Comparison of ENCODE assay signal across 22 cellular contexts in the genomic region with DNA sequence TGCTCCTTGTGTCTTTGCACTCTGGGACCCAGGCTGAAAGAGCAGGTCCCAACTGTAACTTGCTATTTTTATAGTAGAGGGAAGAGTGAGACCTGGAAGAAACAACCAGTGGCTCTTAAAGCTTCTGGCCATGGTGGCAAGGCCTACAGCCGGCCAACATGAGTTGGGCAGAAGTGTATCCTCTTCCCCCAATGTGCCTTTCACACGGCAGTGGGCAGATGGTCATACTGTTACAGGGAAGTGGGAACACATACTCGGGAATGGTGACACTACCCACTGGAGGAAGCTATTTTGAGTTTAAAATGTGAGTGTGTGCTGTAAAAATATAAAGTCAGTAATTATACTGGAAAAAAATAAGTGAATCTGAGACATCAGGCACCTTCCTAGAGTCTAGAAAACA.
DNase-seq lines count a peak whose midpoint lies in the region; ATAC-seq and TF ChIP-seq lines count a peak whose summit lies in the region.
"Had no signal": no experiment of that assay in that cellular context is flagged by ENCODE, and none has a peak within 500 bp of the region (broad histone marks: within the 10 kb centered on the region; RNA-seq: fewer than 3 reads in every experiment).

No MANE protein-coding gene starts in this region.

- H3K27me3 ChIP-seq in H9 (ENCODE audit: insufficient read depth, low read length), result peaks cover 2% of the 10 kb centered on the region; the same call in 1 of the 2 replicates
- no peaks in the 10 kb centered on the region for H3K27me3 ChIP-seq in neutrophil
- H3K27me3 ChIP-seq: BLaER1 treated with 17β-estradiol and CSF1 and Interleukin-3, amounts not matched to agents 10 nM and 100 nM; MG63; SJSA1 had no signal

- intact Hi-C loops in MCF 10A (cut with micrococcal nuclease), result no loop called here

- H3K4me1 ChIP-seq in H9 (ENCODE audit: insufficient read depth, low read length) (no peaks in the 10 kb centered on the region), neutrophil (ENCODE audit: control insufficient read depth in 1 of 2, insufficient read depth in 1 of 2, low read depth in 1 of 2, low read length in 1 of 2) (peaks cover 0 to 8% of the 10 kb centered on the region in 2 experiments)

- H3K4me1 Mint-ChIP-seq in H9 (peaks cover 11 to 24% of the 10 kb centered on the region in 2 experiments), MCF 10A (ENCODE audit: insufficient read depth, unreplicated experiment) (no peaks in the 10 kb centered on the region)

- H2AFZ ChIP-seq in H9 (ENCODE audit: low read length), result no peak overlapping the region
- H2AFZ ChIP-seq: GM23338 had no signal

- H3K4me2 ChIP-seq in H9 (ENCODE audit: insufficient read depth, insufficient read length, low read length), result no peak overlapping the region
- H3K4me2 ChIP-seq: GM23338 had no signal

- H3K18ac ChIP-seq in H9 (ENCODE audit: insufficient read length, low read depth, low read length), result no peak overlapping the region

- H4K20me1 ChIP-seq in H9 (ENCODE audit: control insufficient read depth, insufficient read depth, insufficient read length), result no peaks in the 10 kb centered on the region
- H4K20me1 ChIP-seq: BLaER1 treated with 17β-estradiol and CSF1 and Interleukin-3, amounts not matched to agents 10 nM and 100 nM had no signal

- H2BK12ac ChIP-seq in H9 (ENCODE audit: insufficient read length, low read depth, low read length), result no peak overlapping the region

- H3K4ac ChIP-seq in H9 (ENCODE audit: low read depth, low read length), result no peak overlapping the region

- H3K36me3 ChIP-seq in neutrophil, result no peaks in the 10 kb centered on the region
- H3K36me3 ChIP-seq: BLaER1 treated with 17β-estradiol and CSF1 and Interleukin-3, amounts not matched to agents 10 nM and 100 nM; HAP-1; SJSA1 had no signal

- no peak overlapping the region for H2BK15ac ChIP-seq in H9 (ENCODE audit: low read depth, low read length)

- no peaks in the 10 kb centered on the region for H3K36me3 Mint-ChIP-seq in H9 (ENCODE audit: insufficient read depth in 1 of 3, low read depth in 3 of 3)
- H3K36me3 Mint-ChIP-seq in MCF 10A (ENCODE audit: insufficient read depth, unreplicated experiment), result no peaks in the 10 kb centered on the region
- H3K36me3 Mint-ChIP-seq: CD4-positive, alpha-beta memory T cell had no signal

- WGBS in H9 (ENCODE audit: extremely low coverage, insufficient read length, low lambda C conversion rate), result no CpG with 5 or more reads among the region's 3 CpGs

- no peak overlapping the region for H4K8ac ChIP-seq in H9 (replicated peaks; ENCODE audit: insufficient read length, low read depth, low read length)

- no peaks in the 10 kb centered on the region for H3K9me3 ChIP-seq in H9 (ENCODE audit: control insufficient read depth, low read depth, low read length)
- no peaks in the 10 kb centered on the region for H3K9me3 ChIP-seq in neutrophil
- H3K9me3 ChIP-seq: BLaER1 treated with 17β-estradiol and CSF1 and Interleukin-3, amounts not matched to agents 10 nM and 100 nM; HAP-1; MG63; SJSA1 had no signal

- H3K9me3 Mint-ChIP-seq in H9, result no peaks in the 10 kb centered on the region
- H3K9me3 Mint-ChIP-seq in MCF 10A (ENCODE audit: unreplicated experiment), result no peaks in the 10 kb centered on the region
- H3K9me3 Mint-ChIP-seq: CD4-positive, alpha-beta memory T cell; GM23338; HFFc6 had no signal

- H2BK5ac ChIP-seq in H9 (ENCODE audit: insufficient read length, low read length), result no peak overlapping the region

- no peak overlapping the region for H4K5ac ChIP-seq in H9 (ENCODE audit: insufficient read length, low read depth, low read length)

- H3K27ac Mint-ChIP-seq in H9, result no peak overlapping the region
- no peak overlapping the region for H3K27ac Mint-ChIP-seq in MCF 10A (ENCODE audit: low read depth, unreplicated experiment)
- H3K27ac Mint-ChIP-seq: GM23338, HFFc6 had no signal

- no peaks in the 10 kb centered on the region for H3K27me3 Mint-ChIP-seq in H9 (ENCODE audit: low read depth)
- H3K27me3 Mint-ChIP-seq in MCF 10A (ENCODE audit: insufficient read depth, unreplicated experiment), result no peaks in the 10 kb centered on the region
- H3K27me3 Mint-ChIP-seq: CD4-positive, alpha-beta memory T cell had no signal

- ATAC-seq in GM21515 (IDR thresholded peaks at IDR 0.05; ENCODE audit: unreplicated experiment), result no peak
- ATAC-seq: GM23338, K562 had no signal

- TF ChIP-seq CTCF in H9 (conservative IDR thresholded peaks at IDR 0.05) (no peak), neutrophil (IDR thresholded peaks at IDR 0.05) (no peak), MCF 10A (IDR thresholded peaks at IDR 0.05; ENCODE audit: unreplicated experiment) (no peak)

- DNase-seq in H9 (peak; percentile 4), ecto neural progenitor cell (ENCODE audit: low spot score) (peak; percentile 20), MV-4-11 (lab: John Stamatoyannopoulos, UW) (no peak), kidney glomerular epithelial cell (lab: John Stamatoyannopoulos, UW) (no peak), MCF 10A (ENCODE audit: unreplicated experiment) (no peak)
- DNase-seq: AML-193; CD4-positive, alpha-beta memory T cell; COR-L47; HFFc6; MG63; NCI-H2029; NCI-H510A; Right ventricle myocardium superior; RPMI8226 had no signal

- H3K9ac ChIP-seq in H9 (ENCODE audit: extremely low read depth, insufficient read length, low read length), result no peak overlapping the region
- H3K9ac ChIP-seq: BLaER1 treated with 17β-estradiol and CSF1 and Interleukin-3, amounts not matched to agents 10 nM and 100 nM had no signal

- no TSS peak for BruUV-seq in MCF 10A (replicated peaks; lab: Mats Ljungman, UMichigan)

- no peak overlapping the region for H2BK120ac ChIP-seq in H9 (ENCODE audit: low read depth, low read length, poor library complexity, severe bottlenecking)

- no peak overlapping the region for H3K23ac ChIP-seq in H9 (ENCODE audit: insufficient read length, low read depth, low read length)

- H3K56ac ChIP-seq in H9 (ENCODE audit: insufficient read length, low read depth, low read length), result no peak overlapping the region

- H3K4me3 ChIP-seq in neutrophil (ENCODE audit: low read depth in 1 of 2, low read length in 1 of 2), result no peak overlapping the region
- H3K4me3 ChIP-seq: BLaER1 treated with 17β-estradiol and CSF1 and Interleukin-3, amounts not matched to agents 10 nM and 100 nM; GM23338; HAP-1; K562; MG63; SJSA1 had no signal

- no peak overlapping the region for H3T11ph ChIP-seq in H9 (ENCODE audit: low read length)

- H2BK20ac ChIP-seq in H9 (ENCODE audit: low read depth, low read length, poor library complexity, severe bottlenecking), result no peak overlapping the region

- H3K27ac ChIP-seq in H9 (ENCODE audit: insufficient read length, low read depth, low read length) (no peak overlapping the region), angular gyrus (ENCODE audit: low read depth, low read length) (peak overlapping the region; percentile 80), neutrophil (peak overlapping the region; percentile 42)
- H3K27ac ChIP-seq: BLaER1 treated with 17β-estradiol and CSF1 and Interleukin-3, amounts not matched to agents 10 nM and 100 nM; SJSA1 had no signal

- H3K14ac ChIP-seq in H9 (ENCODE audit: insufficient read depth, low read length), result no peak overlapping the region

- no peak overlapping the region for H3K4me3 Mint-ChIP-seq in H9
- no peak overlapping the region for H3K4me3 Mint-ChIP-seq in MCF 10A (ENCODE audit: unreplicated experiment)
- H3K4me3 Mint-ChIP-seq: CD4-positive, alpha-beta memory T cell; GM23338; HFFc6 had no signal

- POLR2A ChIA-PET in MCF 10A (lab: Yijun Ruan, JAX), result interaction anchor here (1.4 kb wide), 1 partner anchor 20 kb away, joined by 3 read pairs; no protein-coding TSS in a partner anchor

- no peak overlapping the region for H2AK5ac ChIP-seq in H9 (ENCODE audit: insufficient read length, low read length)

- CTCF ChIA-PET in MCF 10A (lab: Yijun Ruan, JAX), result interaction anchor here (0.7 to 0.8 kb wide), 2 partner anchors 15 to 48 kb away, joined by 3 read pairs; no protein-coding TSS in a partner anchor

- no peak overlapping the region for H4K91ac ChIP-seq in H9 (ENCODE audit: insufficient read length, low read depth, low read length)

- H3K79me2 ChIP-seq in H9 (ENCODE audit: insufficient read depth, low read length), result no peaks in the 10 kb centered on the region

- H3K79me1 ChIP-seq in H9 (ENCODE audit: insufficient read depth, low read depth, low read length, poor library complexity, severe bottlenecking), result no peaks in the 10 kb centered on the region

- H3K23me2 ChIP-seq in H9 (ENCODE audit: insufficient read length, low read depth, low read length, poor library complexity, severe bottlenecking), result no peaks in the 10 kb centered on the region

Comparison
In these comparisons a context has a peak if more than half of its experiments do, and no peak if none do; other contexts are left out.
1. DNase-seq: peak in H9 (single experiment) and ecto neural progenitor cell (single experiment); none in MV-4-11 (single experiment), kidney glomerular epithelial cell (single experiment) and MCF 10A (single experiment).